Comparison of ENCODE assay signal across 24 cellular contexts in genomic region chr5:129244478-129244877, GRCh38.
DNase-seq lines count a peak whose midpoint lies in the region; ATAC-seq, FAIRE-seq and TF ChIP-seq lines count a peak whose summit lies in the region.
"Had no signal": no experiment of that assay in that cellular context is flagged by ENCODE, and none has a peak within 500 bp of the region (broad histone marks: within the 10 kb centered on the region; RNA-seq: fewer than 3 reads in every experiment).

No MANE protein-coding gene starts in this region.

- FAIRE-seq in bronchial epithelial cell (lab: Jason Lieb, UNC) = no peak
- FAIRE-seq: GM12891, H54, HTR-8/SVneo had no signal

- H3K27me3 ChIP-seq in bronchial epithelial cell (ENCODE audit: control insufficient read depth, insufficient read depth, low read length) = no peaks in the 10 kb centered on the region
- H3K27me3 ChIP-seq: spleen, stomach, upper lobe of right lung had no signal

- no peaks in the 10 kb centered on the region for H3K36me3 ChIP-seq in bronchial epithelial cell (ENCODE audit: control insufficient read depth, insufficient read depth, low read length)
- H3K36me3 ChIP-seq: spleen, stomach, upper lobe of right lung had no signal

- peak; percentile 68 for DNase-seq in HS-5 (ENCODE audit: low read depth)
- peak; percentile 69 for DNase-seq in bronchial epithelial cell (ENCODE audit: low read depth)
- peak; percentile 79 for DNase-seq in fibroblast of pulmonary artery (ENCODE audit: low read depth)
- peak; percentile 32 for DNase-seq in non-pigmented ciliary epithelial cell (ENCODE audit: low read depth)
- DNase-seq in NCI-H510A treated with DMSO at 0.1 percent for 48 hours (lab: John Stamatoyannopoulos, UW) = no peak
- DNase-seq in NCI-H2029 (lab: John Stamatoyannopoulos, UW) = no peak
- DNase-seq in NCI-H345 treated with DMSO at 0.1 percent for 48 hours (lab: John Stamatoyannopoulos, UW; ENCODE audit: unreplicated experiment) = no peak
- DNase-seq: activated CD4-positive, alpha-beta memory T cell treated with anti-CD3 and anti-CD28 coated beads, Interleukin-2, amount 10 ng/mL, durations not matched to agents 7 days and 5 days; activated CD4-positive, CD25-positive, alpha-beta regulatory T cell; activated gamma-delta T cell treated with Interleukin-2 at 50 U/mL for 16 hours; anterior cingulate cortex; CD4-positive, alpha-beta T cell; endodermal cell; MV-4-11; NCI-H1694 treated with DMSO at 0.1 percent for 48 hours; PC-9; spleen; stimulated activated CD4-positive, alpha-beta T cell treated with anti-CD3 and anti-CD28 coated beads, Interleukin-4, amount 100 ng/mL, for 4 hours; stomach; upper lobe of right lung had no signal

- no peak for ATAC-seq in HG02642 (IDR thresholded peaks at IDR 0.05; ENCODE audit: poor library complexity, unreplicated experiment)
- ATAC-seq: upper lobe of right lung had no signal

- H3K4me3 ChIP-seq in bronchial epithelial cell (ENCODE audit: low read depth, low read length) (no peak overlapping the region), fibroblast of pulmonary artery (replicated peaks; ENCODE audit: low read depth, low read length) (no peak overlapping the region)
- H3K4me3 ChIP-seq: PC-9, spleen, stomach, upper lobe of right lung had no signal

- TF ChIP-seq CTCF in bronchial epithelial cell (IDR thresholded peaks at IDR 0.05; ENCODE audit: insufficient read depth, low read length, severe bottlenecking) (no peak), fibroblast of pulmonary artery (IDR thresholded peaks at IDR 0.05; ENCODE audit: low read length, missing control alignments) (no peak)

Comparison
In these comparisons a context has a peak if more than half of its experiments do, and no peak if none do; other contexts are left out.
1. DNase-seq: peak in HS-5 (single experiment), bronchial epithelial cell (single experiment), fibroblast of pulmonary artery (single experiment) and non-pigmented ciliary epithelial cell (single experiment); none in NCI-H510A treated with DMSO at 0.1 percent for 48 hours (single experiment), NCI-H2029 (single experiment) and NCI-H345 treated with DMSO at 0.1 percent for 48 hours (single experiment).